In the genomic region with DNA sequence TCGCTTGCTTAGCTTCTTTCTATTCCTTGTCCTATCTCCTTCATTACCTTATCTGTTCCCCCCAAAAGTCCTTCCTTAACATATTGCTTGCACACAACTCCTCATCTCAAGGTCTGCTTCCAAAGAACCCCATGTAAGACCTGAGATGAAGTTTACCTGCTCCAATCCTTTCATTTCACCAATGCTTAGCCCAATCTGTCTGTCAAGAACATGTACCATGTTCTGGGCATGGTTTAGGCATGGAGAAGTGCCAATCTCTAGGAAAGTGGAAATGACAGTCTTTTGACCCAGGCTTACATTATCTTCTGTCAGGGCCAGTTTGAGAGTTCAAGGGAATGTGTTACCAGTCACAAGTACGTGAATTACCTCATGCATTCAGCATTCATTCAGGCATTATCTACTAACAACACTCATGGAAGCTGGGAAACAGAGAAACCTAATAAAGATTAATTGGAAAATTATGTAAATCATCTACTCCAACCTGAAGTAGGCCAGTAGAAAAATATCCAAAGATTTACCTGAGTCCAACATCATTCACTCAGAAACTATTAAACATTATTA, we compare ENCODE assay signal across 32 cellular contexts.
"Had no signal": no experiment of that assay in that cellular context is flagged by ENCODE, and none has a peak within 500 bp of the region (broad histone marks: within the 10 kb centered on the region; RNA-seq: fewer than 3 reads in every experiment).

No MANE protein-coding gene starts in this region.

- H3K27me3 ChIP-seq: Peyer's patch had no signal

- H3K4me1 Mint-ChIP-seq: activated naive CD4-positive, alpha-beta T cell treated with anti-CD3 and anti-CD28 coated beads, Interleukin-2, amount 50 U/mL, for 24 hours; activated naive CD8-positive, alpha-beta T cell treated with anti-CD3 and anti-CD28 coated beads, Interleukin-2, amount 10 ng/mL, durations not matched to agents 7 days and 5 days; activated T-helper 17 cell treated with anti-CD3 and anti-CD28 coated beads, Interleukin-2, amount 50 U/mL, for 72 hours had no signal

- H3K27ac ChIP-seq: Peyer's patch, VCaP had no signal

- H3K4me3 ChIP-seq: Peyer's patch had no signal

- H3K36me3 ChIP-seq: Peyer's patch had no signal

- ATAC-seq: activated CD8-positive, alpha-beta T cell treated with anti-CD3 and anti-CD28 coated beads for 36 hours; activated T-cell treated with anti-CD3 and anti-CD28 coated beads, Interleukin-2, amount 50 U/mL, for 72 hours; activated T-helper 17 cell treated with anti-CD3 and anti-CD28 coated beads, Interleukin-2, amount 50 U/mL, for 72 hours; PC-3 had no signal

- DNase-seq: activated B cell treated with CpG ODN at 0.5 μM for 24 hours; activated CD4-positive, alpha-beta T cell treated with anti-CD3 and anti-CD28 coated beads for 48 hours; activated CD4-positive, alpha-beta T cell treated with anti-CD3 and anti-CD28 coated beads, Interleukin-2, amount 50 U/mL, for 4 hours; activated CD4-positive, CD25-positive, alpha-beta regulatory T cell treated with anti-CD3 and anti-CD28 coated beads, Interleukin-2, amount 50 U/mL, for 72 hours; activated CD8-positive, alpha-beta T cell treated with anti-CD3 and anti-CD28 coated beads for 36 hours; activated gamma-delta T cell; activated naive CD4-positive, alpha-beta T cell treated with Interleukin-2 at 50 U/mL for 16 hours; activated naive CD8-positive, alpha-beta T cell treated with anti-CD3 and anti-CD28 coated beads, Interleukin-2, amount 10 ng/mL, durations not matched to agents 7 days and 5 days; activated T-cell treated with anti-CD3 and anti-CD28 coated beads, Interleukin-2, amount 50 U/mL, for 1 hour; activated T-cell treated with anti-CD3 and anti-CD28 coated beads, Interleukin-2, amount 50 U/mL, for 72 hours; amygdala; central memory CD4-positive, alpha-beta T cell; Karpas-422; NCI-H1105; NCI-H1417 treated with DMSO at 0.1 percent for 48 hours; NCI-H187 treated with DMSO at 0.1 percent for 48 hours; NCI-H2081; NCI-H510A; NCI-H748 treated with DMSO at 0.1 percent for 48 hours; NK-92 treated with Interleukin-12 subunit alpha and Interleukin-12 subunit beta, amount 100 ng/mL, for 24 hours; PC-3; Peyer's patch; RPMI8226; SW 1271; T-helper 1 cell; T-helper 2 cell; T-helper 9 cell had no signal

- H3K27ac Mint-ChIP-seq: activated B cell treated with CpG ODN at 0.5 μM for 24 hours; activated CD8-positive, alpha-beta T cell treated with anti-CD3 and anti-CD28 coated beads for 36 hours; activated naive CD4-positive, alpha-beta T cell treated with anti-CD3 and anti-CD28 coated beads, Interleukin-2, amount 50 U/mL, for 24 hours; activated naive CD8-positive, alpha-beta T cell treated with anti-CD3 and anti-CD28 coated beads, Interleukin-2, amount 10 ng/mL, durations not matched to agents 7 days and 5 days; activated T-cell treated with anti-CD3 and anti-CD28 coated beads, Interleukin-2, amount 50 U/mL, for 72 hours; activated T-helper 17 cell treated with anti-CD3 and anti-CD28 coated beads, Interleukin-2, amount 50 U/mL, for 72 hours; brain had no signal

- H3K4me3 Mint-ChIP-seq: activated B cell treated with CpG ODN at 0.5 μM for 24 hours; activated CD8-positive, alpha-beta T cell treated with anti-CD3 and anti-CD28 coated beads for 36 hours; activated naive CD4-positive, alpha-beta T cell treated with anti-CD3 and anti-CD28 coated beads, Interleukin-2, amount 50 U/mL, for 24 hours; activated naive CD8-positive, alpha-beta T cell treated with anti-CD3 and anti-CD28 coated beads, Interleukin-2, amount 10 ng/mL, durations not matched to agents 7 days and 5 days; activated T-cell treated with anti-CD3 and anti-CD28 coated beads, Interleukin-2, amount 50 U/mL, for 72 hours; activated T-helper 17 cell treated with anti-CD3 and anti-CD28 coated beads, Interleukin-2, amount 50 U/mL, for 72 hours; brain had no signal

- H3K4me1 ChIP-seq: Peyer's patch had no signal

- H3K36me3 Mint-ChIP-seq: activated naive CD4-positive, alpha-beta T cell treated with anti-CD3 and anti-CD28 coated beads, Interleukin-2, amount 50 U/mL, for 24 hours; activated naive CD8-positive, alpha-beta T cell treated with anti-CD3 and anti-CD28 coated beads, Interleukin-2, amount 10 ng/mL, durations not matched to agents 7 days and 5 days; brain had no signal

- H3K9me3 ChIP-seq: Peyer's patch had no signal

- H3K9me3 Mint-ChIP-seq: activated B cell treated with CpG ODN at 0.5 μM for 24 hours; activated CD8-positive, alpha-beta T cell treated with anti-CD3 and anti-CD28 coated beads for 36 hours; activated naive CD4-positive, alpha-beta T cell treated with anti-CD3 and anti-CD28 coated beads, Interleukin-2, amount 50 U/mL, for 24 hours; activated naive CD8-positive, alpha-beta T cell treated with anti-CD3 and anti-CD28 coated beads, Interleukin-2, amount 10 ng/mL, durations not matched to agents 7 days and 5 days; activated T-cell treated with anti-CD3 and anti-CD28 coated beads, Interleukin-2, amount 50 U/mL, for 72 hours; activated T-helper 17 cell treated with anti-CD3 and anti-CD28 coated beads, Interleukin-2, amount 50 U/mL, for 72 hours had no signal

- FAIRE-seq: bronchial epithelial cell had no signal
